10 cellular contexts compared by ENCODE assay signal in the genomic region with DNA sequence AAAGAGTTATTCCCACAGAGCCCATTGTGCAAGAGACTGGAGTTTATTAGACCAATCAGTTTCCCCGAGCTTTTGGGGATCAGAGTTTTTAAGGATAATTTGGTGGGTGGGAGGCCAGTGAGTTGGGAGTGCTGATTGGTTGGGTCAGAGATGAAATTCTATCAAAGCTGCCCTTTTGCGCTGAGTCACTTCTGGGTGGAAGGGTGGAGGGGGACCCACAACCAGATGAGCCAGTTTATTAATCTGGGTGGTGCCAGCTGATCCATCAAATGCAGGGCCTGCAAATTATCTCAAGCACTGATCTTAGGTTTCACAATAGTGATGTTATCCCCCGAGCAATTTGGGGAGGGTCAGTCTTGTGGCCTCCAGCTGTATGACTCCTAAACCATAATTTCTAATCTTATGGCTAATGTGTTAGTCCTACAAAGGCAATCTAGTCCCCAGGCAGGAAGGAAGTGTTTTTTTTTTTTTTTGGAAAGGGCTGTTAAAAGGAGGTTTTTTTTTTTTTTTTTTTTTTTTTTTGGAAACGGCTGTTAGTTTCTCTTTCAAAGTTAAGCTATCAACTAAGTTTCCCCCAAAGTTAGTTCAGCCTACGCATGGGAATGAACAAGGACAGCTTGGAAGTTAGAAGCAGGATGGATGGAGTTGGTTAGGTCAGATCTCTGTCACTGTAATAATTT. TPM values are rescaled to one million over a fixed set of nuclear protein-coding genes. Genes with fewer than 3 reads are reported as not detected.
DNase-seq lines count a peak whose midpoint lies in the region; ATAC-seq, FAIRE-seq and TF ChIP-seq lines count a peak whose summit lies in the region.
"Had no signal": no experiment of that assay in that cellular context is flagged by ENCODE, and none has a peak within 500 bp of the region (broad histone marks: within the 10 kb centered on the region; RNA-seq: fewer than 3 reads in every experiment).

No MANE protein-coding gene starts in this region.

- ATAC-seq in activated CD8-positive, alpha-beta memory T cell treated with anti-CD3 and anti-CD28 coated beads, Interleukin-2, amount 10 ng/mL, durations not matched to agents 7 days and 5 days = no peak
- ATAC-seq in HG03520 (IDR thresholded peaks at IDR 0.05; ENCODE audit: unreplicated experiment) (no peak), GM21529 (IDR thresholded peaks at IDR 0.05; ENCODE audit: unreplicated experiment) (no peak)

- TF ChIP-seq CTCF in endothelial cell of umbilical vein (IDR thresholded peaks at IDR 0.05; ENCODE audit: extremely low read depth in 1 of 2, insufficient read depth in 1 of 2, low read depth in 1 of 2, low read length in 2 of 2) = no peak
- no peak for TF ChIP-seq CTCF in spleen (IDR thresholded peaks at IDR 0.05 in 8 of 11, conservative IDR thresholded peaks at IDR 0.05 in 3 of 11)
- no peak for TF ChIP-seq CTCF in colonic mucosa (IDR thresholded peaks at IDR 0.05)

- H3K9me1 ChIP-seq in endothelial cell of umbilical vein (replicated peaks; ENCODE audit: control insufficient read depth, extremely low read depth, insufficient read depth, low read length) = no peaks in the 10 kb centered on the region

- POLR2A ChIA-PET in endothelial cell of umbilical vein (lab: Charles Lee) = no interaction called here

- H3K9ac ChIP-seq in endothelial cell of umbilical vein (replicated peaks; ENCODE audit: extremely low read depth, insufficient read depth, low read length) = no peak overlapping the region
- no peak overlapping the region for H3K9ac ChIP-seq in colonic mucosa (ENCODE audit: low read depth in 2 of 2, low read length in 2 of 2)

- H3K9me3 ChIP-seq in endothelial cell of umbilical vein (replicated peaks; ENCODE audit: control insufficient read depth, insufficient read depth, low read length) (no peaks in the 10 kb centered on the region), spleen (no peaks in the 10 kb centered on the region), colonic mucosa (no peaks in the 10 kb centered on the region)

- H3K4me3 ChIP-seq in endothelial cell of umbilical vein (replicated peaks in 1 of 3; ENCODE audit: insufficient read depth in 1 of 3, low read depth in 1 of 3, low read length in 3 of 3) (no peak overlapping the region), spleen (peak overlapping the region in 1 of 8 donors; percentile 54), colonic mucosa (no peak overlapping the region)

- BruUV-seq in endothelial cell of umbilical vein (replicated peaks; lab: Mats Ljungman, UMichigan) = no TSS peak

- H3K79me2 ChIP-seq in endothelial cell of umbilical vein (ENCODE audit: control insufficient read depth, insufficient read depth, low read length) = no peaks in the 10 kb centered on the region

- peak overlapping the region; percentile 66 for H3K27ac Mint-ChIP-seq in activated CD8-positive, alpha-beta memory T cell treated with anti-CD3 and anti-CD28 coated beads, Interleukin-2, amount 10 ng/mL, durations not matched to agents 7 days and 5 days

- H3K4me3 Mint-ChIP-seq in activated CD8-positive, alpha-beta memory T cell treated with anti-CD3 and anti-CD28 coated beads, Interleukin-2, amount 10 ng/mL, durations not matched to agents 7 days and 5 days = no peak overlapping the region

- DNase-seq in activated CD8-positive, alpha-beta memory T cell treated with anti-CD3 and anti-CD28 coated beads, Interleukin-2, amount 10 ng/mL, durations not matched to agents 7 days and 5 days = no peak
- DNase-seq in activated CD8-positive, alpha-beta memory T cell treated with anti-CD3 and anti-CD28 coated beads for 24 hours = no peak
- peak; percentile 20 for DNase-seq in RPMI7951 (ENCODE audit: low read depth)
- peak; percentile 1 for DNase-seq in endothelial cell of umbilical vein (ENCODE audit: low read depth, low spot score)
- no peak for DNase-seq in spleen
- DNase-seq in colonic mucosa = no peak

- no peaks in the 10 kb centered on the region for H3K27me3 Mint-ChIP-seq in activated CD8-positive, alpha-beta memory T cell treated with anti-CD3 and anti-CD28 coated beads, Interleukin-2, amount 10 ng/mL, durations not matched to agents 7 days and 5 days

- intact Hi-C loops in endothelial cell of umbilical vein (cut with micrococcal nuclease) (no loop called here), spleen (cut with DNase I; ENCODE audit: low total_unique reads) (no loop called here), colonic mucosa (cut with DNase I) (no loop called here)

- H3K36me3 Mint-ChIP-seq in activated CD8-positive, alpha-beta memory T cell treated with anti-CD3 and anti-CD28 coated beads, Interleukin-2, amount 10 ng/mL, durations not matched to agents 7 days and 5 days = peaks cover 30% of the 10 kb centered on the region

- no peaks in the 10 kb centered on the region for H3K9me3 Mint-ChIP-seq in activated CD8-positive, alpha-beta memory T cell treated with anti-CD3 and anti-CD28 coated beads, Interleukin-2, amount 10 ng/mL, durations not matched to agents 7 days and 5 days (ENCODE audit: low read depth)

- peaks cover 23% of the 10 kb centered on the region for H3K4me1 Mint-ChIP-seq in activated CD8-positive, alpha-beta memory T cell treated with anti-CD3 and anti-CD28 coated beads, Interleukin-2, amount 10 ng/mL, durations not matched to agents 7 days and 5 days

- FAIRE-seq in endothelial cell of umbilical vein (lab: Jason Lieb, UNC) = no peak
- FAIRE-seq: endometrium, urothelium cell line had no signal

- WGBS in spleen, 5 donors = 41 to 48% (median 46%) methylated on average over 5 of the region's 5 CpGs

- TF ChIP-seq POLR2A in endothelial cell of umbilical vein (IDR thresholded peaks at IDR 0.05; ENCODE audit: low read depth, low read length) = no peak
- TF ChIP-seq POLR2A in spleen (IDR thresholded peaks at IDR 0.05) = no peak

- H3K27ac ChIP-seq in endothelial cell of umbilical vein (ENCODE audit: insufficient read depth, low read depth, low read length) (no peak overlapping the region), spleen (peak overlapping the region in 6 of 8 donors; percentile 54 to 90 (median 80)), colonic mucosa (no peak overlapping the region)

- H3K36me3 ChIP-seq in endothelial cell of umbilical vein (ENCODE audit: control insufficient read depth in 2 of 2, extremely low read depth in 1 of 2, insufficient read depth in 2 of 2, low read length in 2 of 2) (peaks cover 0 to 2% of the 10 kb centered on the region in 2 experiments), spleen (peaks cover 0 to 46% (median 7%) of the 10 kb centered on the region in 6 donors), colonic mucosa (peaks cover 3% of the 10 kb centered on the region)

- H4K20me1 ChIP-seq in endothelial cell of umbilical vein (replicated peaks; ENCODE audit: control insufficient read depth, extremely low read depth, insufficient read depth, low read length) = no peaks in the 10 kb centered on the region

- CTCF ChIA-PET in activated CD8-positive, alpha-beta memory T cell treated with anti-CD3 and anti-CD28 coated beads, Interleukin-2, amount 10 ng/mL, durations not matched to agents 7 days and 5 days (lab: Charles Lee) = interaction anchor here (0.9 to 1.0 kb wide), 2 partner anchors 77 to 180 kb away, joined by 3 read pairs; no protein-coding TSS in a partner anchor
- CTCF ChIA-PET in endothelial cell of umbilical vein (lab: Charles Lee) = interaction anchor here (2.0 kb wide), 1 partner anchor 22 kb away, joined by 5 read pairs; no protein-coding TSS in a partner anchor

- H3K27me3 ChIP-seq in endothelial cell of umbilical vein (ENCODE audit: control insufficient read depth in 2 of 2, insufficient read depth in 2 of 2, low read length in 2 of 2) = no peaks in the 10 kb centered on the region
- H3K27me3 ChIP-seq in spleen (replicated peaks in 1 of 7) = no peaks in the 10 kb centered on the region
- no peaks in the 10 kb centered on the region for H3K27me3 ChIP-seq in colonic mucosa

- H3K4me1 ChIP-seq in endothelial cell of umbilical vein (ENCODE audit: control insufficient read depth, extremely low read depth, insufficient read depth, low read length) = peaks cover 7% of the 10 kb centered on the region
- peaks cover 8 to 91% (median 32%) of the 10 kb centered on the region in 6 donors for H3K4me1 ChIP-seq in spleen
- H3K4me1 ChIP-seq in colonic mucosa = no peaks in the 10 kb centered on the region

- H3K4me2 ChIP-seq in endothelial cell of umbilical vein (ENCODE audit: insufficient read depth, low read length) = no peak overlapping the region

- no peak overlapping the region for H2AFZ ChIP-seq in endothelial cell of umbilical vein (ENCODE audit: low read depth, low read length)

- dilution Hi-C loops in endothelial cell of umbilical vein (cut with MboI; ENCODE audit: extremely low pct_ligation_motif_present, low sequenced_read_pairs) = no loop called here

RNA-seq across cellular contexts. Expression of a gene that starts 7.4 kb away (rescaled TPM):
- under 1 TPM; 0.14 to 0.23 TPM for total RNA-seq in activated CD8-positive, alpha-beta memory T cell treated with anti-CD3 and anti-CD28 coated beads, Interleukin-2, amount 10 ng/mL, durations not matched to agents 7 days and 5 days
- 16.3 and 18.5 TPM in 2 replicates for total RNA-seq in RPMI7951 (2014; rRNA removed; shearing (Covaris generic))
- 2.1 and 2.8 TPM in 2 replicates for total RNA-seq in endothelial cell of umbilical vein
- 6.3 and 7.2 TPM in 2 replicates for polyA plus RNA-seq in endothelial cell of umbilical vein
- polyA plus RNA-seq in endothelial cell of umbilical vein (2011; cell fraction: cytosol; rRNA removed) = 3.4 and 3.9 TPM in 2 replicates
- polyA plus RNA-seq in endothelial cell of umbilical vein (2011; cell fraction: nucleus; rRNA removed) = 2.3 and 2.7 TPM in 2 replicates
- polyA plus RNA-seq in endothelial cell of umbilical vein (2012) = 3.0 and 6.4 TPM in 2 replicates
- polyA minus RNA-seq in endothelial cell of umbilical vein = 13.8 and 15.8 TPM in 2 replicates
- not detected for polyA minus RNA-seq in endothelial cell of umbilical vein (2011; cell fraction: cytosol; rRNA and poly(A)+ RNA removed)
- 2.0 and 4.2 TPM in 2 replicates for polyA minus RNA-seq in endothelial cell of umbilical vein (2011; cell fraction: nucleus; rRNA and poly(A)+ RNA removed)
- total RNA-seq in spleen = 1 to 10 TPM; 2.0 to 6.9 (median 5.4) TPM
- polyA plus RNA-seq in spleen = 1 to 10 TPM; 1.5 to 3.3 (median 2.7) TPM
- 1 to 10 TPM in 1 of 2 donors, under 1 TPM in 1; 0.79 to 2.0 TPM for total RNA-seq in colonic mucosa

RNA-seq across cellular contexts. Expression of a gene that starts 24.0 kb away (rescaled TPM):
- 100 to 1,000 TPM; 109 to 130 TPM for total RNA-seq in activated CD8-positive, alpha-beta memory T cell treated with anti-CD3 and anti-CD28 coated beads, Interleukin-2, amount 10 ng/mL, durations not matched to agents 7 days and 5 days
- total RNA-seq in RPMI7951 (2014; rRNA removed; shearing (Covaris generic)) = 163 and 193 TPM in 2 replicates
- total RNA-seq in endothelial cell of umbilical vein (137 and 150 TPM in 2 replicates), spleen (100 to 1,000 TPM in 1 of 7 donors, 10 to 100 TPM in 6; 49.6 to 115 (median 83.3) TPM), colonic mucosa (100 to 1,000 TPM; 130 to 146 TPM)
- polyA plus RNA-seq in endothelial cell of umbilical vein (484 and 503 TPM in 2 replicates), spleen (100 to 1,000 TPM; 261 to 340 (median 296) TPM)
- polyA plus RNA-seq in endothelial cell of umbilical vein (2011; cell fraction: cytosol; rRNA removed) = 372 and 407 TPM in 2 replicates
- 109 and 119 TPM in 2 replicates for polyA plus RNA-seq in endothelial cell of umbilical vein (2011; cell fraction: nucleus; rRNA removed)
- polyA plus RNA-seq in endothelial cell of umbilical vein (2012) = 225 and 259 TPM in 2 replicates
- 145 and 179 TPM in 2 replicates for polyA minus RNA-seq in endothelial cell of umbilical vein
- polyA minus RNA-seq in endothelial cell of umbilical vein (2011; cell fraction: cytosol; rRNA and poly(A)+ RNA removed) = 41.3 TPM
- polyA minus RNA-seq in endothelial cell of umbilical vein (2011; cell fraction: nucleus; rRNA and poly(A)+ RNA removed) = 23.7 and 25.8 TPM in 2 replicates

RNA-seq across cellular contexts. Expression of a gene that starts 44.3 kb away (rescaled TPM):
- total RNA-seq in activated CD8-positive, alpha-beta memory T cell treated with anti-CD3 and anti-CD28 coated beads, Interleukin-2, amount 10 ng/mL, durations not matched to agents 7 days and 5 days = 100 to 1,000 TPM in 1 of 2 experiments, 10 to 100 TPM in 1; 76.5 to 122 TPM
- total RNA-seq in RPMI7951 (2014; rRNA removed; shearing (Covaris generic)) = 22.0 and 22.6 TPM in 2 replicates
- total RNA-seq in endothelial cell of umbilical vein (26.9 and 29.5 TPM in 2 replicates), spleen (10 to 100 TPM; 36.7 to 63.7 (median 45.6) TPM), colonic mucosa (10 to 100 TPM; 24.1 to 35.9 TPM)
- polyA plus RNA-seq in endothelial cell of umbilical vein (7.3 and 8.5 TPM in 2 replicates), spleen (1 to 10 TPM; 3.6 to 8.0 (median 4.1) TPM)
- polyA plus RNA-seq in endothelial cell of umbilical vein (2011; cell fraction: cytosol; rRNA removed) = 7.7 and 7.8 TPM in 2 replicates
- 16.0 and 17.9 TPM in 2 replicates for polyA plus RNA-seq in endothelial cell of umbilical vein (2011; cell fraction: nucleus; rRNA removed)
- 3.9 and 5.5 TPM in 2 replicates for polyA plus RNA-seq in endothelial cell of umbilical vein (2012)
- 68.5 and 70.8 TPM in 2 replicates for polyA minus RNA-seq in endothelial cell of umbilical vein
- polyA minus RNA-seq in endothelial cell of umbilical vein (2011; cell fraction: cytosol; rRNA and poly(A)+ RNA removed) = 44.8 TPM
- 66.8 and 80.4 TPM in 2 replicates for polyA minus RNA-seq in endothelial cell of umbilical vein (2011; cell fraction: nucleus; rRNA and poly(A)+ RNA removed)

Comparison
In these comparisons a context has a peak if more than half of its experiments do, and no peak if none do; other contexts are left out.
1. DNase-seq: peak in RPMI7951 (single experiment) and endothelial cell of umbilical vein (single experiment); none in activated CD8-positive, alpha-beta memory T cell treated with anti-CD3 and anti-CD28 coated beads, Interleukin-2, amount 10 ng/mL, durations not matched to agents 7 days and 5 days (single experiment), activated CD8-positive, alpha-beta memory T cell treated with anti-CD3 and anti-CD28 coated beads for 24 hours (single experiment), spleen (single experiment) and colonic mucosa (single experiment).
2. H3K27ac ChIP-seq: peak in spleen (6 of 8); none in endothelial cell of umbilical vein (single experiment) and colonic mucosa (single experiment).